29 cellular contexts compared by ENCODE assay signal in genomic region chr2:224841910-224842309, GRCh38.
"Had no signal": no experiment of that assay in that cellular context is flagged by ENCODE, and none has a peak within 500 bp of the region (broad histone marks: within the 10 kb centered on the region; RNA-seq: fewer than 3 reads in every experiment).

No MANE protein-coding gene starts in this region.

- H3K9me3 Mint-ChIP-seq: activated naive CD8-positive, alpha-beta T cell treated with anti-CD3 and anti-CD28 coated beads, Interleukin-2, amount 50 U/mL, for 24 hours had no signal

- H3K4me1 ChIP-seq: body of pancreas, colonic mucosa, gastroesophageal sphincter, parathyroid adenoma, thyroid gland, upper lobe of left lung, vagina had no signal

- H3K27me3 ChIP-seq: body of pancreas, colonic mucosa, gastroesophageal sphincter, spleen, thyroid gland, upper lobe of left lung, vagina had no signal

- H3K36me3 Mint-ChIP-seq: mesothelial cell of epicardium had no signal

- ATAC-seq: activated naive CD8-positive, alpha-beta T cell treated with anti-CD3 and anti-CD28 coated beads, Interleukin-2, amount 50 U/mL, for 24 hours; body of pancreas; gastroesophageal sphincter; left cardiac atrium; left ventricle myocardium superior; right cardiac atrium; stimulated activated naive CD8-positive, alpha-beta T cell treated with anti-CD3 and anti-CD28 coated beads, Interleukin-15, Interleukin-2, amounts not matched to agents 100 U/mL and 50 U/mL, for 24 hours; T-helper 17 cell had no signal

- H3K4me3 ChIP-seq: body of pancreas, colonic mucosa, gastroesophageal sphincter, spleen, thyroid gland, upper lobe of left lung, vagina had no signal

- H3K9ac ChIP-seq: parathyroid adenoma, SK-N-SH had no signal

- H3K27ac ChIP-seq: body of pancreas, colonic mucosa, gastroesophageal sphincter, parathyroid adenoma, spleen, thyroid gland, upper lobe of left lung, vagina had no signal

- DNase-seq: activated B cell treated with CpG ODN at 0.5 μM for 24 hours; activated CD4-positive, alpha-beta T cell treated with anti-CD3 and anti-CD28 coated beads, Interleukin-2, amount 50 U/mL, for 1 hour; activated gamma-delta T cell treated with Interleukin-2 at 50 U/mL for 16 hours; activated naive CD8-positive, alpha-beta T cell treated with anti-CD3 and anti-CD28 coated beads, Interleukin-2, amount 50 U/mL, for 24 hours; activated T-cell treated with anti-CD3 and anti-CD28 coated beads for 4 hours; amygdala; body of pancreas; colonic mucosa; effector memory CD4-positive, alpha-beta T cell; erythroblast; head of caudate nucleus; left cardiac atrium; left ventricle myocardium superior; naive B cell; occipital lobe; right cardiac atrium; SK-N-SH; spleen; stimulated activated naive CD8-positive, alpha-beta T cell treated with anti-CD3 and anti-CD28 coated beads, Interleukin-15, Interleukin-2, amounts not matched to agents 100 U/mL and 50 U/mL, for 24 hours; SW 1271; T-helper 17 cell; thyroid gland; upper lobe of left lung had no signal

- H3K4me3 Mint-ChIP-seq: activated B cell treated with CpG ODN at 0.5 μM for 24 hours; activated naive CD4-positive, alpha-beta T cell treated with anti-CD3 and anti-CD28 coated beads, Interleukin-2, amount 50 U/mL, for 24 hours; activated naive CD8-positive, alpha-beta T cell treated with anti-CD3 and anti-CD28 coated beads, Interleukin-2, amount 50 U/mL, for 24 hours; mesothelial cell of epicardium; neural crest cell; T-helper 17 cell had no signal

- H3K79me2 ChIP-seq: parathyroid adenoma had no signal

- H3K27me3 Mint-ChIP-seq: activated B cell treated with CpG ODN at 0.5 μM for 24 hours; activated naive CD4-positive, alpha-beta T cell treated with anti-CD3 and anti-CD28 coated beads, Interleukin-2, amount 50 U/mL, for 24 hours; activated naive CD8-positive, alpha-beta T cell treated with anti-CD3 and anti-CD28 coated beads, Interleukin-2, amount 50 U/mL, for 24 hours; naive B cell; T-helper 17 cell had no signal

- H3K9me3 ChIP-seq: body of pancreas, colonic mucosa, gastroesophageal sphincter, SK-N-SH, thyroid gland, upper lobe of left lung, vagina had no signal

- H3K27ac Mint-ChIP-seq: activated B cell treated with CpG ODN at 0.5 μM for 24 hours; activated naive CD4-positive, alpha-beta T cell treated with anti-CD3 and anti-CD28 coated beads, Interleukin-2, amount 50 U/mL, for 24 hours; activated naive CD8-positive, alpha-beta T cell treated with anti-CD3 and anti-CD28 coated beads, Interleukin-2, amount 50 U/mL, for 24 hours; mesothelial cell of epicardium had no signal

- H2AFZ ChIP-seq: parathyroid adenoma had no signal

- H3K4me1 Mint-ChIP-seq: activated B cell treated with CpG ODN at 0.5 μM for 24 hours; activated naive CD4-positive, alpha-beta T cell treated with anti-CD3 and anti-CD28 coated beads, Interleukin-2, amount 50 U/mL, for 24 hours; activated naive CD8-positive, alpha-beta T cell treated with anti-CD3 and anti-CD28 coated beads, Interleukin-2, amount 50 U/mL, for 24 hours; mesothelial cell of epicardium; naive B cell had no signal

- H3K4me2 ChIP-seq: SK-N-SH had no signal

- H3K36me3 ChIP-seq: colonic mucosa, gastroesophageal sphincter, thyroid gland had no signal
